Comparison of ENCODE assay signal across 12 cellular contexts in genomic region chr10:4522296-4523000, GRCh38.
DNase-seq lines count a peak whose midpoint lies in the region; ATAC-seq and TF ChIP-seq lines count a peak whose summit lies in the region.
"Had no signal": no experiment of that assay in that cellular context is flagged by ENCODE, and none has a peak within 500 bp of the region (broad histone marks: within the 10 kb centered on the region; RNA-seq: fewer than 3 reads in every experiment).

No MANE protein-coding gene starts in this region.

- DNase-seq in kidney glomerular epithelial cell (lab: John Stamatoyannopoulos, UW) = peak; percentile 41
- no peak for DNase-seq in GM13976 (ENCODE audit: low spot score)
- no peak for DNase-seq in activated CD4-positive, alpha-beta T cell treated with anti-CD3 and anti-CD28 coated beads, Interleukin-2, amount 10 ng/mL, durations not matched to agents 24 days and 14 days
- no peak for DNase-seq in stimulated activated effector memory CD8-positive, alpha-beta T cell treated with anti-CD3 and anti-CD28 coated beads, Interleukin-12 subunit alpha, Interleukin-12 subunit beta, amount 100 ng/mL, for 72 hours (ENCODE audit: low spot score in 2 of 2)
- DNase-seq in KG1 (lab: John Stamatoyannopoulos, UW) = no peak
- DNase-seq: amniotic stem cell; C1 segment of cervical spinal cord; foreskin fibroblast; naive thymus-derived CD8-positive, alpha-beta T cell had no signal

- peaks cover 36% of the 10 kb centered on the region for H3K27me3 Mint-ChIP-seq in activated CD4-positive, alpha-beta T cell treated with anti-CD3 and anti-CD28 coated beads, Interleukin-2, amount 10 ng/mL, durations not matched to agents 24 days and 14 days

- intact Hi-C loops in activated CD4-positive, alpha-beta T cell treated with anti-CD3 and anti-CD28 coated beads, Interleukin-2, amount 10 ng/mL, durations not matched to agents 24 days and 14 days (cut with micrococcal nuclease) = no loop called here

- H3K9me3 Mint-ChIP-seq in activated CD4-positive, alpha-beta T cell treated with anti-CD3 and anti-CD28 coated beads, Interleukin-2, amount 10 ng/mL, durations not matched to agents 24 days and 14 days = no peaks in the 10 kb centered on the region
- no peaks in the 10 kb centered on the region for H3K9me3 Mint-ChIP-seq in stimulated activated effector memory CD8-positive, alpha-beta T cell treated with anti-CD3 and anti-CD28 coated beads, Interleukin-12 subunit alpha, Interleukin-12 subunit beta, amount 100 ng/mL, for 72 hours

- H3K36me3 Mint-ChIP-seq in activated CD4-positive, alpha-beta T cell treated with anti-CD3 and anti-CD28 coated beads, Interleukin-2, amount 10 ng/mL, durations not matched to agents 24 days and 14 days (ENCODE audit: low read depth) = no peaks in the 10 kb centered on the region
- H3K36me3 Mint-ChIP-seq in stimulated activated effector memory CD8-positive, alpha-beta T cell treated with anti-CD3 and anti-CD28 coated beads, Interleukin-12 subunit alpha, Interleukin-12 subunit beta, amount 100 ng/mL, for 72 hours = no peaks in the 10 kb centered on the region
- H3K36me3 Mint-ChIP-seq: naive thymus-derived CD8-positive, alpha-beta T cell had no signal

- no peak overlapping the region for H3K27ac Mint-ChIP-seq in activated CD4-positive, alpha-beta T cell treated with anti-CD3 and anti-CD28 coated beads, Interleukin-2, amount 10 ng/mL, durations not matched to agents 24 days and 14 days
- no peak overlapping the region for H3K27ac Mint-ChIP-seq in stimulated activated effector memory CD8-positive, alpha-beta T cell treated with anti-CD3 and anti-CD28 coated beads, Interleukin-12 subunit alpha, Interleukin-12 subunit beta, amount 100 ng/mL, for 72 hours
- H3K27ac Mint-ChIP-seq: naive thymus-derived CD8-positive, alpha-beta T cell had no signal

- in situ Hi-C loops in GM13976 (cut with MboI; ENCODE audit: low sequenced_read_pairs, unreplicated experiment) = no loop called here

- ATAC-seq in GM18858 (IDR thresholded peaks at IDR 0.05; ENCODE audit: unreplicated experiment) (peak; percentile 84), GM21526 (IDR thresholded peaks at IDR 0.05; ENCODE audit: low FRiP score, unreplicated experiment) (peak; percentile 72), HG03064 (IDR thresholded peaks at IDR 0.05; ENCODE audit: low read depth, unreplicated experiment) (peak; percentile 70)
- ATAC-seq in stimulated activated effector memory CD8-positive, alpha-beta T cell treated with anti-CD3 and anti-CD28 coated beads, Interleukin-12 subunit alpha, Interleukin-12 subunit beta, amount 100 ng/mL, for 72 hours = no peak
- ATAC-seq: naive thymus-derived CD8-positive, alpha-beta T cell had no signal

- no peak for TF ChIP-seq CTCF in GM13976 (IDR thresholded peaks at IDR 0.05; ENCODE audit: borderline replicate concordance, control extremely low read depth, extremely low read depth, insufficient read depth, missing control alignments)

- no peak overlapping the region for H3K4me3 Mint-ChIP-seq in activated CD4-positive, alpha-beta T cell treated with anti-CD3 and anti-CD28 coated beads, Interleukin-2, amount 10 ng/mL, durations not matched to agents 24 days and 14 days
- no peak overlapping the region for H3K4me3 Mint-ChIP-seq in stimulated activated effector memory CD8-positive, alpha-beta T cell treated with anti-CD3 and anti-CD28 coated beads, Interleukin-12 subunit alpha, Interleukin-12 subunit beta, amount 100 ng/mL, for 72 hours
- H3K4me3 Mint-ChIP-seq: naive thymus-derived CD8-positive, alpha-beta T cell had no signal

- no peaks in the 10 kb centered on the region for H3K4me1 Mint-ChIP-seq in activated CD4-positive, alpha-beta T cell treated with anti-CD3 and anti-CD28 coated beads, Interleukin-2, amount 10 ng/mL, durations not matched to agents 24 days and 14 days
- H3K4me1 Mint-ChIP-seq in stimulated activated effector memory CD8-positive, alpha-beta T cell treated with anti-CD3 and anti-CD28 coated beads, Interleukin-12 subunit alpha, Interleukin-12 subunit beta, amount 100 ng/mL, for 72 hours = no peaks in the 10 kb centered on the region
- H3K4me1 Mint-ChIP-seq: naive thymus-derived CD8-positive, alpha-beta T cell had no signal
